ENCODE assay signal across 8 cellular contexts in genomic region chr5:91556-92263, GRCh38. TPM values are rescaled to one million over a fixed set of nuclear protein-coding genes. Genes with fewer than 3 reads are reported as not detected.
A peak's percentile ranks its signal among the peaks of the same experiment; 100 is the strongest.
DNase-seq lines count a peak whose midpoint lies in the region; ATAC-seq and TF ChIP-seq lines count a peak whose summit lies in the region.

PLEKHG4B (plus strand) TSS chr5:92168; CDS start chr5:92232, 64 bp downstream.

- TF ChIP-seq POLR2A in lower leg skin (IDR thresholded peaks at IDR 0.05), result no peak

- H3K4me1 ChIP-seq in CD4-positive, alpha-beta memory T cell (ENCODE audit: insufficient read depth, low read length), result no peaks in the 10 kb centered on the region

- POLR2A ChIA-PET in CD4-positive, alpha-beta memory T cell (lab: Charles Lee; ENCODE audit: partially characterized antibody), result no interaction called here

- intact Hi-C loops in CD4-positive, alpha-beta memory T cell (cut with micrococcal nuclease), result no loop called here
- intact Hi-C loops in lower leg skin (cut with DNase I; ENCODE audit: low total_unique reads), result no loop called here

- ATAC-seq in activated T-cell treated with anti-CD3 and anti-CD28 coated beads, Interleukin-2, amount 50 U/mL, for 4 hours, result peak in 1 of 2 donors; percentile 25
- no peak for ATAC-seq in GM19023 (IDR thresholded peaks at IDR 0.05; ENCODE audit: unreplicated experiment)
- ATAC-seq in HG03097 (IDR thresholded peaks at IDR 0.05; ENCODE audit: low FRiP score, unreplicated experiment), result no peak
- ATAC-seq in GM18498 (IDR thresholded peaks at IDR 0.05; ENCODE audit: unreplicated experiment), result no peak

- H3K9me3 Mint-ChIP-seq in CD4-positive, alpha-beta memory T cell, result peaks cover 0 to 2% (median 0%) of the 10 kb centered on the region in 8 donors
- no peaks in the 10 kb centered on the region for H3K9me3 Mint-ChIP-seq in activated T-cell treated with anti-CD3 and anti-CD28 coated beads, Interleukin-2, amount 50 U/mL, for 4 hours

- H3K4me3 ChIP-seq in CD4-positive, alpha-beta memory T cell (ENCODE audit: low read length in 2 of 2), result no peak within 1 kb of the TSS
- peak within 1 kb of the TSS; percentile 11 for H3K4me3 ChIP-seq in lower leg skin (ENCODE audit: low read depth, poor library complexity, severe bottlenecking)

- TF ChIP-seq CTCF in lower leg skin (IDR thresholded peaks at IDR 0.05), result no peak

- H3K36me3 Mint-ChIP-seq in CD4-positive, alpha-beta memory T cell, result no peaks in the 10 kb centered on the region
- no peaks in the 10 kb centered on the region for H3K36me3 Mint-ChIP-seq in activated T-cell treated with anti-CD3 and anti-CD28 coated beads, Interleukin-2, amount 50 U/mL, for 4 hours (ENCODE audit: insufficient read depth)

- 8 to 11% methylated on average over 38 to 50 of the region's 57 CpGs for WGBS in lower leg skin, 2 donors

- H3K4me1 Mint-ChIP-seq in CD4-positive, alpha-beta memory T cell, result peaks cover 1 to 8% (median 5%) of the 10 kb centered on the region in 4 donors
- peaks cover 8% of the 10 kb centered on the region for H3K4me1 Mint-ChIP-seq in activated T-cell treated with anti-CD3 and anti-CD28 coated beads, Interleukin-2, amount 50 U/mL, for 4 hours (ENCODE audit: low read depth)

- no peak within 1 kb of the TSS for H3K27ac ChIP-seq in CD4-positive, alpha-beta memory T cell (ENCODE audit: low read depth, low read length)

- peaks cover 46% of the 10 kb centered on the region in 2 donors for H3K27me3 Mint-ChIP-seq in CD4-positive, alpha-beta memory T cell
- H3K27me3 Mint-ChIP-seq in activated T-cell treated with anti-CD3 and anti-CD28 coated beads, Interleukin-2, amount 50 U/mL, for 4 hours (ENCODE audit: low read depth), result peaks cover 68% of the 10 kb centered on the region

- no peaks in the 10 kb centered on the region for H3K9me3 ChIP-seq in CD4-positive, alpha-beta memory T cell (ENCODE audit: control insufficient read depth in 1 of 2, low read length in 2 of 2)

- peak within 1 kb of the TSS in 1 of 7 donors; percentile 83 for H3K27ac Mint-ChIP-seq in CD4-positive, alpha-beta memory T cell

- DNase-seq in CD4-positive, alpha-beta memory T cell, result no peak
- peak; percentile 82 for DNase-seq in M059J (ENCODE audit: low read depth)
- DNase-seq in activated T-cell treated with anti-CD3 and anti-CD28 coated beads, Interleukin-2, amount 50 U/mL, for 4 hours, result no peak
- peak in 1 of 2 donors; percentile 71 for DNase-seq in lower leg skin (ENCODE audit: low spot score in 2 of 2)
- no peak for DNase-seq in SHP77 (lab: John Stamatoyannopoulos, UW)

- H3K4me3 Mint-ChIP-seq in CD4-positive, alpha-beta memory T cell, result peak within 1 kb of the TSS; percentile 49 to 69 (median 58)
- H3K4me3 Mint-ChIP-seq in activated T-cell treated with anti-CD3 and anti-CD28 coated beads, Interleukin-2, amount 50 U/mL, for 4 hours, result peak within 1 kb of the TSS; percentile 51

- CTCF ChIA-PET in CD4-positive, alpha-beta memory T cell (lab: Charles Lee; ENCODE audit: partially characterized antibody), result no interaction called here

- H3K27me3 ChIP-seq in CD4-positive, alpha-beta memory T cell (ENCODE audit: insufficient read depth, low read length), result peaks cover 16% of the 10 kb centered on the region

- no peaks in the 10 kb centered on the region for H3K36me3 ChIP-seq in CD4-positive, alpha-beta memory T cell (ENCODE audit: insufficient read depth, low read length)

RNA-seq across cellular contexts. Expression of gene PLEKHG4B, which starts in this region (rescaled TPM):
- not detected for total RNA-seq in CD4-positive, alpha-beta memory T cell
- not detected for polyA plus RNA-seq in CD4-positive, alpha-beta memory T cell
- 5.7 and 9.9 TPM in 2 replicates for total RNA-seq in M059J (2014; rRNA removed; shearing (Covaris generic))
- total RNA-seq in activated T-cell treated with anti-CD3 and anti-CD28 coated beads, Interleukin-2, amount 50 U/mL, for 4 hours, result under 1 TPM; 0.03 to 0.37 (median 0.05) TPM
- 1 to 10 TPM in 1 of 4 donors, under 1 TPM in 3; 0.17 to 2.1 (median 0.36) TPM for total RNA-seq in lower leg skin
